Comparison of ENCODE assay signal across 1 cellular context in the genomic region with DNA sequence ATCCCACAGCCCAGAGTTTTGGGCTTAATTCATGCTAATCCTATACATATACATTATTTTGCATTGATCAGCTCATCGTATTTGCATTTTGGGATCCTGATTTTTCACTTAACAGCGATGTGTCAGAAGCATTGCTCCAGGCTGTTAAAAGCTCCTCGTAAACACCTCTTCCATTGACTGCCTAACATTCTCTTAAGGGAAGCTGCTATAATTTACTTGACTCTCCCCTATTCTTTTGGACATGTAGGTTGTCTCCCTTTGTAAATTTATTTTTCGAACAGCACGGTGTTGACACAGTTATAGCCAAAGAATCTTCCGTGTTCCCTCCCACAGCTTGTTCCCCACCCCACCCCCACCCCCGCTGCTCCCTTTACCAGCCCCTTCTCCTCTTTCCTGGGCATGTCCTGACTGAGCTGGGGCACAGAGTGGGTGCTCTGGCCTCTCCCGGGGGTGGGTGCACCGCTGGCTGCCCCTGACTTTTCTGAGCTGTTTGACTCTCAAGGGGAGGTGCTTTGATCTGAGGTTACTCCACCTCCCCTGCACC.
TF ChIP-seq lines count a peak whose summit lies in the region.

No MANE protein-coding gene starts in this region.

TF ChIP-seq in WTC11, 78 proteins besides CTCF, POLR2A, EP300 and RAD21 (continued from another document):
- TF ChIP-seq, protein P1, sequence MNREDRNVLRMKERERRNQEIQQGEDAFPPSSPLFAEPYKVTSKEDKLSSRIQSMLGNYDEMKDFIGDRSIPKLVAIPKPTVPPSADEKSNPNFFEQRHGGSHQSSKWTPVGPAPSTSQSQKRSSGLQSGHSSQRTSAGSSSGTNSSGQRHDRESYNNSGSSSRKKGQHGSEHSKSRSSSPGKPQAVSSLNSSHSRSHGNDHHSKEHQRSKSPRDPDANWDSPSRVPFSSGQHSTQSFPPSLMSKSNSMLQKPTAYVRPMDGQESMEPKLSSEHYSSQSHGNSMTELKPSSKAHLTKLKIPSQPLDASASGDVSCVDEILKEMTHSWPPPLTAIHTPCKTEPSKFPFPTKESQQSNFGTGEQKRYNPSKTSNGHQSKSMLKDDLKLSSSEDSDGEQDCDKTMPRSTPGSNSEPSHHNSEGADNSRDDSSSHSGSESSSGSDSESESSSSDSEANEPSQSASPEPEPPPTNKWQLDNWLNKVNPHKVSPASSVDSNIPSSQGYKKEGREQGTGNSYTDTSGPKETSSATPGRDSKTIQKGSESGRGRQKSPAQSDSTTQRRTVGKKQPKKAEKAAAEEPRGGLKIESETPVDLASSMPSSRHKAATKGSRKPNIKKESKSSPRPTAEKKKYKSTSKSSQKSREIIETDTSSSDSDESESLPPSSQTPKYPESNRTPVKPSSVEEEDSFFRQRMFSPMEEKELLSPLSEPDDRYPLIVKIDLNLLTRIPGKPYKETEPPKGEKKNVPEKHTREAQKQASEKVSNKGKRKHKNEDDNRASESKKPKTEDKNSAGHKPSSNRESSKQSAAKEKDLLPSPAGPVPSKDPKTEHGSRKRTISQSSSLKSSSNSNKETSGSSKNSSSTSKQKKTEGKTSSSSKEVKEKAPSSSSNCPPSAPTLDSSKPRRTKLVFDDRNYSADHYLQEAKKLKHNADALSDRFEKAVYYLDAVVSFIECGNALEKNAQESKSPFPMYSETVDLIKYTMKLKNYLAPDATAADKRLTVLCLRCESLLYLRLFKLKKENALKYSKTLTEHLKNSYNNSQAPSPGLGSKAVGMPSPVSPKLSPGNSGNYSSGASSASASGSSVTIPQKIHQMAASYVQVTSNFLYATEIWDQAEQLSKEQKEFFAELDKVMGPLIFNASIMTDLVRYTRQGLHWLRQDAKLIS (CRISPR knock-in tag; IDR thresholded peaks at IDR 0.05; ENCODE audit: borderline replicate concordance) = no peak
- TF ChIP-seq, protein P2, sequence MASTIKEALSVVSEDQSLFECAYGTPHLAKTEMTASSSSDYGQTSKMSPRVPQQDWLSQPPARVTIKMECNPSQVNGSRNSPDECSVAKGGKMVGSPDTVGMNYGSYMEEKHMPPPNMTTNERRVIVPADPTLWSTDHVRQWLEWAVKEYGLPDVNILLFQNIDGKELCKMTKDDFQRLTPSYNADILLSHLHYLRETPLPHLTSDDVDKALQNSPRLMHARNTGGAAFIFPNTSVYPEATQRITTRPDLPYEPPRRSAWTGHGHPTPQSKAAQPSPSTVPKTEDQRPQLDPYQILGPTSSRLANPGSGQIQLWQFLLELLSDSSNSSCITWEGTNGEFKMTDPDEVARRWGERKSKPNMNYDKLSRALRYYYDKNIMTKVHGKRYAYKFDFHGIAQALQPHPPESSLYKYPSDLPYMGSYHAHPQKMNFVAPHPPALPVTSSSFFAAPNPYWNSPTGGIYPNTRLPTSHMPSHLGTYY (CRISPR knock-in tag; IDR thresholded peaks at IDR 0.05) = no peak
- TF ChIP-seq, protein P3, sequence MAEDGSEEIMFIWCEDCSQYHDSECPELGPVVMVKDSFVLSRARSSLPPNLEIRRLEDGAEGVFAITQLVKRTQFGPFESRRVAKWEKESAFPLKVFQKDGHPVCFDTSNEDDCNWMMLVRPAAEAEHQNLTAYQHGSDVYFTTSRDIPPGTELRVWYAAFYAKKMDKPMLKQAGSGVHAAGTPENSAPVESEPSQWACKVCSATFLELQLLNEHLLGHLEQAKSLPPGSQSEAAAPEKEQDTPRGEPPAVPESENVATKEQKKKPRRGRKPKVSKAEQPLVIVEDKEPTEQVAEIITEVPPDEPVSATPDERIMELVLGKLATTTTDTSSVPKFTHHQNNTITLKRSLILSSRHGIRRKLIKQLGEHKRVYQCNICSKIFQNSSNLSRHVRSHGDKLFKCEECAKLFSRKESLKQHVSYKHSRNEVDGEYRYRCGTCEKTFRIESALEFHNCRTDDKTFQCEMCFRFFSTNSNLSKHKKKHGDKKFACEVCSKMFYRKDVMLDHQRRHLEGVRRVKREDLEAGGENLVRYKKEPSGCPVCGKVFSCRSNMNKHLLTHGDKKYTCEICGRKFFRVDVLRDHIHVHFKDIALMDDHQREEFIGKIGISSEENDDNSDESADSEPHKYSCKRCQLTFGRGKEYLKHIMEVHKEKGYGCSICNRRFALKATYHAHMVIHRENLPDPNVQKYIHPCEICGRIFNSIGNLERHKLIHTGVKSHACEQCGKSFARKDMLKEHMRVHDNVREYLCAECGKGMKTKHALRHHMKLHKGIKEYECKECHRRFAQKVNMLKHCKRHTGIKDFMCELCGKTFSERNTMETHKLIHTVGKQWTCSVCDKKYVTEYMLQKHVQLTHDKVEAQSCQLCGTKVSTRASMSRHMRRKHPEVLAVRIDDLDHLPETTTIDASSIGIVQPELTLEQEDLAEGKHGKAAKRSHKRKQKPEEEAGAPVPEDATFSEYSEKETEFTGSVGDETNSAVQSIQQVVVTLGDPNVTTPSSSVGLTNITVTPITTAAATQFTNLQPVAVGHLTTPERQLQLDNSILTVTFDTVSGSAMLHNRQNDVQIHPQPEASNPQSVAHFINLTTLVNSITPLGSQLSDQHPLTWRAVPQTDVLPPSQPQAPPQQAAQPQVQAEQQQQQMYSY (CRISPR knock-in tag; IDR thresholded peaks at IDR 0.05) = no peak
- TF ChIP-seq ZNF263 (CRISPR knock-in tag; IDR thresholded peaks at IDR 0.05; ENCODE audit: low read depth) (no peak), ATF1 (CRISPR knock-in tag; IDR thresholded peaks at IDR 0.05) (no peak), GABPB1 (CRISPR knock-in tag; IDR thresholded peaks at IDR 0.05) (no peak), HMGA2 (CRISPR knock-in tag; IDR thresholded peaks at IDR 0.05) (no peak), NR2C2 (CRISPR knock-in tag; IDR thresholded peaks at IDR 0.05) (no peak), FOXK1 (CRISPR knock-in tag; IDR thresholded peaks at IDR 0.05) (no peak), NR1H2 (CRISPR knock-in tag; IDR thresholded peaks at IDR 0.05) (no peak)
- TF ChIP-seq, protein P4, sequence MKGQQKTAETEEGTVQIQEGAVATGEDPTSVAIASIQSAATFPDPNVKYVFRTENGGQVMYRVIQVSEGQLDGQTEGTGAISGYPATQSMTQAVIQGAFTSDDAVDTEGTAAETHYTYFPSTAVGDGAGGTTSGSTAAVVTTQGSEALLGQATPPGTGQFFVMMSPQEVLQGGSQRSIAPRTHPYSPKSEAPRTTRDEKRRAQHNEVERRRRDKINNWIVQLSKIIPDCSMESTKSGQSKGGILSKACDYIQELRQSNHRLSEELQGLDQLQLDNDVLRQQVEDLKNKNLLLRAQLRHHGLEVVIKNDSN (CRISPR knock-in tag; IDR thresholded peaks at IDR 0.05) = no peak
- TF ChIP-seq, protein P5, sequence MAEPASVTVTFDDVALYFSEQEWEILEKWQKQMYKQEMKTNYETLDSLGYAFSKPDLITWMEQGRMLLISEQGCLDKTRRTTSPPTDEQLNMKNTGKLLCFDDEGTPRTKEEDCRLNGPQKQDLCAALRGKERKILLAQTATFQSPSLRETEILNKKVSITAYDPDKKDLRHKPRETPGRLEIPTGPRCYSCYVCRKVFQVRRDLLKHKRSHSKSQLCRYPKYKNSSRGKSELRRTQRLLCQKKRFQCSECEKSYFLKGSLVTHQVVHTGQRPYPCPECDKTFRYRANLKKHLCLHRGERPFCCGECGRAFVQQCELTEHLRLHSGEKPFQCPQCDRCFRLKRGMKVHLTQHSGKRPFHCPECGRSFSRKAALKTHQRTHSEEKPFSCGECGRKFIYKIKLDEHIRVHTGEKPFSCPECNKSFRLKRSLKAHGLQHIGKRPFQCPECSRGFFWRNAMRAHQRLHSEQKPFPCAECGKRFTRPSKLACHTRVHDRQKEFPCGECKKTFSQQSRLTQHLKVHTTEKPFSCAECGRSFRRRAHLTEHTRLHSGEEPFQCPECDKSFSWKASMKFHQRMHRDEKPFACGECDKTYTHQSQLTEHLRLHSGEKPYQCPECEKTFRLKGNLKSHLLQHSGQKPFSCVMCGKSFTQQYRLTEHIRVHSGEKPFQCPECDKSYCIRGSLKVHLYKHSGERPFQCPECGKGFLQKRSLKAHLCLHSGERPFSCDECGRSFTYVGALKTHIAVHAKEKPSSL (CRISPR knock-in tag; conservative IDR thresholded peaks at IDR 0.05) = no peak
- TF ChIP-seq, protein P6, sequence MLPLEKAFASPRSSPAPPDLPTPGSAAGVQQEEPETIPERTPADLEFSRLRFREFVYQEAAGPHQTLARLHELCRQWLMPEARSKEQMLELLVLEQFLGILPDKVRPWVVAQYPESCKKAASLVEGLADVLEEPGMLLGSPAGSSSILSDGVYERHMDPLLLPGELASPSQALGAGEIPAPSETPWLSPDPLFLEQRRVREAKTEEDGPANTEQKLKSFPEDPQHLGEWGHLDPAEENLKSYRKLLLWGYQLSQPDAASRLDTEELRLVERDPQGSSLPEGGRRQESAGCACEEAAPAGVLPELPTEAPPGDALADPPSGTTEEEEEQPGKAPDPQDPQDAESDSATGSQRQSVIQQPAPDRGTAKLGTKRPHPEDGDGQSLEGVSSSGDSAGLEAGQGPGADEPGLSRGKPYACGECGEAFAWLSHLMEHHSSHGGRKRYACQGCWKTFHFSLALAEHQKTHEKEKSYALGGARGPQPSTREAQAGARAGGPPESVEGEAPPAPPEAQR (CRISPR knock-in tag; IDR thresholded peaks at IDR 0.05) = no peak
